Comparison of ENCODE assay signal across 26 cellular contexts in genomic region chr2:86596118-86596517, GRCh38.
"Had no signal": no experiment of that assay in that cellular context is flagged by ENCODE, and none has a peak within 500 bp of the region (broad histone marks: within the 10 kb centered on the region; RNA-seq: fewer than 3 reads in every experiment).

No MANE protein-coding gene starts in this region.

- H3K27ac ChIP-seq: adrenal gland, body of pancreas, coronary artery, dorsolateral prefrontal cortex, thoracic aorta had no signal

- ATAC-seq: activated CD4-positive, alpha-beta T cell treated with anti-CD3 and anti-CD28 coated beads for 36 hours; body of pancreas; left lobe of liver; natural killer cell treated with Interleukin-12 subunit alpha and Interleukin-12 subunit beta and Interleukin-15 and Interleukin-18, amount 100 ng/mL, for 72 hours had no signal

- H3K27me3 ChIP-seq: adrenal gland, body of pancreas, dorsolateral prefrontal cortex had no signal

- DNase-seq: activated CD4-positive, alpha-beta T cell treated with anti-CD3 and anti-CD28 coated beads for 36 hours; activated CD4-positive, alpha-beta T cell treated with anti-CD3 and anti-CD28 coated beads, Interleukin-2, amount 50 U/mL, for 48 hours; activated CD4-positive, CD25-positive, alpha-beta regulatory T cell; activated CD8-positive, alpha-beta memory T cell treated with anti-CD3 and anti-CD28 coated beads for 24 hours; activated effector memory CD4-positive, alpha-beta T cell treated with Interleukin-2 at 50 U/mL for 16 hours; activated naive CD4-positive, alpha-beta T cell treated with Interleukin-2 at 50 U/mL for 16 hours; activated naive CD8-positive, alpha-beta T cell treated with anti-CD3 and anti-CD28 coated beads for 36 hours; adrenal gland; aorta; body of pancreas; dorsolateral prefrontal cortex; effector memory CD4-positive, alpha-beta T cell; head of caudate nucleus; mesendoderm; posterior cingulate gyrus; retina; stimulated activated CD4-positive, alpha-beta T cell treated with anti-CD3 and anti-CD28 coated beads, Interleukin-2, amount 100 ng/mL, for 48 hours; T-helper 1 cell; trophoblast cell had no signal

- H3K27me3 Mint-ChIP-seq: activated naive CD8-positive, alpha-beta T cell treated with anti-CD3 and anti-CD28 coated beads for 36 hours had no signal

- H3K9me3 Mint-ChIP-seq: activated naive CD8-positive, alpha-beta T cell treated with anti-CD3 and anti-CD28 coated beads for 36 hours; natural killer cell treated with Interleukin-12 subunit alpha and Interleukin-12 subunit beta and Interleukin-15 and Interleukin-18, amount 100 ng/mL, for 72 hours; stimulated activated naive CD8-positive, alpha-beta T cell treated with anti-CD3 and anti-CD28 coated beads, Interleukin-15, Interleukin-2, amounts not matched to agents 100 ng/mL and 50 ng/mL, for 24 hours; T-helper 2 cell treated with Interferon-gamma antibody and Interleukin-4, amounts not matched to agents 5 μg/mL and 100 μg/mL, for 36 hours had no signal

- H3K36me3 Mint-ChIP-seq: activated naive CD8-positive, alpha-beta T cell treated with anti-CD3 and anti-CD28 coated beads for 36 hours; natural killer cell treated with Interleukin-12 subunit alpha and Interleukin-12 subunit beta and Interleukin-15 and Interleukin-18, amount 100 ng/mL, for 72 hours had no signal

- H3K4me1 Mint-ChIP-seq: activated CD4-positive, alpha-beta T cell treated with anti-CD3 and anti-CD28 coated beads for 36 hours; activated naive CD8-positive, alpha-beta T cell treated with anti-CD3 and anti-CD28 coated beads for 36 hours had no signal

- H3K27ac Mint-ChIP-seq: activated CD4-positive, alpha-beta T cell treated with anti-CD3 and anti-CD28 coated beads for 36 hours; activated naive CD8-positive, alpha-beta T cell treated with anti-CD3 and anti-CD28 coated beads for 36 hours; natural killer cell treated with Interleukin-12 subunit alpha and Interleukin-12 subunit beta and Interleukin-15 and Interleukin-18, amount 100 ng/mL, for 72 hours; stimulated activated naive CD8-positive, alpha-beta T cell treated with anti-CD3 and anti-CD28 coated beads, Interleukin-15, Interleukin-2, amounts not matched to agents 100 ng/mL and 50 ng/mL, for 24 hours; T-helper 2 cell treated with Interferon-gamma antibody and Interleukin-4, amounts not matched to agents 5 μg/mL and 100 μg/mL, for 36 hours had no signal

- H3K4me3 Mint-ChIP-seq: activated CD4-positive, alpha-beta T cell treated with anti-CD3 and anti-CD28 coated beads for 36 hours; activated naive CD8-positive, alpha-beta T cell treated with anti-CD3 and anti-CD28 coated beads for 36 hours; natural killer cell treated with Interleukin-12 subunit alpha and Interleukin-12 subunit beta and Interleukin-15 and Interleukin-18, amount 100 ng/mL, for 72 hours; stimulated activated naive CD8-positive, alpha-beta T cell treated with anti-CD3 and anti-CD28 coated beads, Interleukin-15, Interleukin-2, amounts not matched to agents 100 ng/mL and 50 ng/mL, for 24 hours; T-helper 2 cell treated with Interferon-gamma antibody and Interleukin-4, amounts not matched to agents 5 μg/mL and 100 μg/mL, for 36 hours had no signal

- H3K36me3 ChIP-seq: adrenal gland, thoracic aorta had no signal

- H3K4me1 ChIP-seq: body of pancreas had no signal

- H3K9me3 ChIP-seq: adrenal gland, body of pancreas, thoracic aorta had no signal

- H3K4me3 ChIP-seq: adrenal gland, body of pancreas, coronary artery, dorsolateral prefrontal cortex, lung, thoracic aorta had no signal
